19 cellular contexts compared by ENCODE assay signal in genomic region chr14:64943556-64943955, GRCh38. TPM values are rescaled to one million over a fixed set of nuclear protein-coding genes. Genes with fewer than 3 reads are reported as not detected.
DNase-seq lines count a peak whose midpoint lies in the region; ATAC-seq and TF ChIP-seq lines count a peak whose summit lies in the region.
"Had no signal": no experiment of that assay in that cellular context is flagged by ENCODE, and none has a peak within 500 bp of the region (broad histone marks: within the 10 kb centered on the region; RNA-seq: fewer than 3 reads in every experiment).

No MANE protein-coding gene starts in this region.

- H3K36me3 ChIP-seq in BLaER1 (peaks cover 98% of the 10 kb centered on the region), left lung (peaks cover 0 to 54% of the 10 kb centered on the region in 2 donors)

- H3K9ac ChIP-seq in BLaER1 (no peak overlapping the region), H9 (ENCODE audit: extremely low read depth, insufficient read length, low read length) (no peak overlapping the region)

- H3K36me3 Mint-ChIP-seq in H9 (ENCODE audit: insufficient read depth in 1 of 3, low read depth in 3 of 3) = peaks cover 10 to 35% (median 26%) of the 10 kb centered on the region in 3 experiments
- H3K36me3 Mint-ChIP-seq in central memory CD8-positive, alpha-beta T cell (ENCODE audit: insufficient read depth) = peaks cover 4% of the 10 kb centered on the region
- H3K36me3 Mint-ChIP-seq in naive B cell = peaks cover 6 to 42% of the 10 kb centered on the region in 2 donors

- H3K4me3 Mint-ChIP-seq in H9 (no peak overlapping the region), naive B cell (peak overlapping the region in 1 of 8 donors; percentile 63)
- no peak overlapping the region for H3K4me3 Mint-ChIP-seq in central memory CD8-positive, alpha-beta T cell
- H3K4me3 Mint-ChIP-seq: nephron progenitor cell, T-cell had no signal

- H3K79me2 ChIP-seq in H9 (ENCODE audit: insufficient read depth, low read length) = no peaks in the 10 kb centered on the region

- H4K20me1 ChIP-seq in BLaER1 = peaks cover 69% of the 10 kb centered on the region
- no peaks in the 10 kb centered on the region for H4K20me1 ChIP-seq in H9 (ENCODE audit: control insufficient read depth, insufficient read depth, insufficient read length)

- no peak for ATAC-seq in central memory CD8-positive, alpha-beta T cell (replicated peaks; ENCODE audit: extremely low read depth, poor library complexity, severe bottlenecking)
- ATAC-seq in naive B cell (ENCODE audit: low read depth in 2 of 2) (no peak), left lung (no peak)
- ATAC-seq: lower lobe of right lung, T-cell had no signal

- H3K18ac ChIP-seq in H9 (ENCODE audit: insufficient read length, low read depth, low read length) = no peak overlapping the region

- peak overlapping the region; percentile 31 for H3K4me2 ChIP-seq in BLaER1
- no peak overlapping the region for H3K4me2 ChIP-seq in H9 (ENCODE audit: insufficient read depth, insufficient read length, low read length)

- H2BK15ac ChIP-seq in H9 (ENCODE audit: low read depth, low read length) = no peak overlapping the region

- H2AFZ ChIP-seq in H9 (ENCODE audit: low read length) = no peak overlapping the region

- H3K9me3 Mint-ChIP-seq in H9 (no peaks in the 10 kb centered on the region), naive B cell (no peaks in the 10 kb centered on the region)
- H3K9me3 Mint-ChIP-seq in central memory CD8-positive, alpha-beta T cell = no peaks in the 10 kb centered on the region
- H3K9me3 Mint-ChIP-seq: nephron progenitor cell, T-cell, type B pancreatic cell had no signal

- no peak overlapping the region for H4K8ac ChIP-seq in H9 (replicated peaks; ENCODE audit: insufficient read length, low read depth, low read length)

- H3K4me1 Mint-ChIP-seq in H9 = peaks cover 24 to 27% of the 10 kb centered on the region in 2 experiments
- peaks cover 57% of the 10 kb centered on the region for H3K4me1 Mint-ChIP-seq in central memory CD8-positive, alpha-beta T cell
- H3K4me1 Mint-ChIP-seq in naive B cell = peaks cover 29 to 40% (median 36%) of the 10 kb centered on the region in 3 donors

- no CpG with 5 or more reads among the region's 6 CpGs for WGBS in H9 (ENCODE audit: extremely low coverage, insufficient read length, low lambda C conversion rate)

- no peak overlapping the region for H3K4ac ChIP-seq in H9 (ENCODE audit: low read depth, low read length)

- no peak overlapping the region for H3T11ph ChIP-seq in H9 (ENCODE audit: low read length)

- H3K9me3 ChIP-seq in BLaER1 (no peaks in the 10 kb centered on the region), H9 (ENCODE audit: control insufficient read depth, low read depth, low read length) (no peaks in the 10 kb centered on the region), left lung (no peaks in the 10 kb centered on the region)
- H3K9me3 ChIP-seq: lower lobe of right lung had no signal

- H2BK20ac ChIP-seq in H9 (ENCODE audit: low read depth, low read length, poor library complexity, severe bottlenecking) = no peak overlapping the region

- H3K27me3 Mint-ChIP-seq in H9 (ENCODE audit: low read depth) (no peaks in the 10 kb centered on the region), naive B cell (no peaks in the 10 kb centered on the region)
- no peaks in the 10 kb centered on the region for H3K27me3 Mint-ChIP-seq in central memory CD8-positive, alpha-beta T cell
- H3K27me3 Mint-ChIP-seq: T-cell, type B pancreatic cell had no signal

- TF ChIP-seq CTCF in H9 (conservative IDR thresholded peaks at IDR 0.05) (no peak), left lung (IDR thresholded peaks at IDR 0.05) (no peak)

- H3K14ac ChIP-seq in H9 (ENCODE audit: insufficient read depth, low read length) = no peak overlapping the region; the same call in 1 of the 2 replicates

- no peak for DNase-seq in H9
- no peak for DNase-seq in central memory CD8-positive, alpha-beta T cell (ENCODE audit: low spot score in 2 of 2)
- DNase-seq in naive B cell = no peak
- DNase-seq in mesenteric fat pad (ENCODE audit: low spot score) = no peak
- DNase-seq in AML-193 (lab: John Stamatoyannopoulos, UW) = no peak
- no peak for DNase-seq in NCI-H1930 (lab: John Stamatoyannopoulos, UW)
- no peak for DNase-seq in left lung
- DNase-seq: activated CD4-positive, alpha-beta T cell treated with anti-CD3 and anti-CD28 coated beads for 1 hour; activated effector memory CD4-positive, alpha-beta T cell treated with Interleukin-2 at 50 U/mL for 16 hours; DMS79; lower lobe of right lung; nephron progenitor cell; T-cell had no signal

- H4K5ac ChIP-seq in H9 (ENCODE audit: insufficient read length, low read depth, low read length) = no peak overlapping the region

- H3K27me3 ChIP-seq in BLaER1 = no peaks in the 10 kb centered on the region
- H3K27me3 ChIP-seq in H9 (ENCODE audit: insufficient read depth, low read length) = no peaks in the 10 kb centered on the region
- no peaks in the 10 kb centered on the region for H3K27me3 ChIP-seq in left lung

- H3K56ac ChIP-seq in H9 (ENCODE audit: insufficient read length, low read depth, low read length) = no peak overlapping the region

- H2BK120ac ChIP-seq in H9 (ENCODE audit: low read depth, low read length, poor library complexity, severe bottlenecking) = no peak overlapping the region

- H3K79me1 ChIP-seq in H9 (ENCODE audit: insufficient read depth, low read depth, low read length, poor library complexity, severe bottlenecking) = no peaks in the 10 kb centered on the region

- no peak overlapping the region for H3K23ac ChIP-seq in H9 (ENCODE audit: insufficient read length, low read depth, low read length)

- no peak overlapping the region for H2AK5ac ChIP-seq in H9 (ENCODE audit: insufficient read length, low read length)

- H2BK5ac ChIP-seq in H9 (ENCODE audit: insufficient read length, low read length) = no peak overlapping the region

- H3K4me3 ChIP-seq in BLaER1 = no peak overlapping the region
- no peak overlapping the region for H3K4me3 ChIP-seq in left lung
- H3K4me3 ChIP-seq: lower lobe of right lung had no signal

- no peaks in the 10 kb centered on the region for H3K23me2 ChIP-seq in H9 (ENCODE audit: insufficient read length, low read depth, low read length, poor library complexity, severe bottlenecking)

- H3K4me1 ChIP-seq in BLaER1 (peaks cover 31% of the 10 kb centered on the region), H9 (ENCODE audit: insufficient read depth, low read length) (peaks cover 2% of the 10 kb centered on the region; the same call in 1 of the 2 replicates), left lung (peaks cover 0 to 24% of the 10 kb centered on the region in 2 donors)
- H3K4me1 ChIP-seq: lower lobe of right lung had no signal

- intact Hi-C loops in left lung (cut with DNase I) = no loop called here

- no peak overlapping the region for H2BK12ac ChIP-seq in H9 (ENCODE audit: insufficient read length, low read depth, low read length)

- H3K27ac ChIP-seq in BLaER1 = peak overlapping the region; percentile 31; the same call in 1 of the 2 replicates
- no peak overlapping the region for H3K27ac ChIP-seq in H9 (ENCODE audit: insufficient read length, low read depth, low read length)
- H3K27ac ChIP-seq in left lung = no peak overlapping the region
- H3K27ac ChIP-seq: lower lobe of right lung, RWPE1 had no signal

- no peak overlapping the region for H4K91ac ChIP-seq in H9 (ENCODE audit: insufficient read length, low read depth, low read length)

- H3K27ac Mint-ChIP-seq in H9 (0 out of 7 replicates have a peak overlapping the region, but pooled peaks of 2 of the 3 experiments have one; percentile 3 to 31), naive B cell (peak overlapping the region; percentile 39 to 81 (median 78))
- peak overlapping the region; percentile 64 for H3K27ac Mint-ChIP-seq in central memory CD8-positive, alpha-beta T cell (ENCODE audit: low read depth)

RNA-seq across cellular contexts. Expression of gene GPX2, which starts 1.0 kb away (rescaled TPM):
- total RNA-seq in H9 (2021) (0.79 TPM in 1 of 2 replicates, not detected in the other), mesenteric fat pad (not detected), left lung (1 to 10 TPM in 1 of 2 donors, under 1 TPM in 1; 0.82 to 2.8 TPM)
- polyA plus RNA-seq in naive B cell (ENCODE audit: low read depth in 6 of 6) = not detected
- total RNA-seq: dermis microvascular lymphatic vessel endothelial cell, HT1080, lower lobe of right lung, MCF 10A had no signal

RNA-seq across cellular contexts. Expression of gene RAB15, which starts 28.6 kb away (rescaled TPM):
- total RNA-seq in H9 (2021) (53.7 and 54.3 TPM in 2 replicates), mesenteric fat pad (3.2 TPM), left lung (10 to 100 TPM; 21.8 to 36.6 TPM)
- polyA plus RNA-seq in naive B cell (ENCODE audit: low read depth in 6 of 6) = 1 to 10 TPM in 1 of 6 donors, under 1 TPM in 5; 0.25 to 1.9 (median 0.94) TPM

RNA-seq across cellular contexts. Expression of gene CHURC1, which starts 29.3 kb away (rescaled TPM):
- total RNA-seq in H9 (2021) (49.5 and 58.7 TPM in 2 replicates), mesenteric fat pad (53.4 TPM), left lung (10 to 100 TPM; 58.7 to 59.1 TPM)
- polyA plus RNA-seq in naive B cell (ENCODE audit: low read depth in 6 of 6) = 100 to 1,000 TPM; 101 to 151 (median 133) TPM

RNA-seq across cellular contexts. Expression of gene FNTB, which starts 43.1 kb away (rescaled TPM):
- total RNA-seq in H9 (2021) = 17.4 and 20.7 TPM in 2 replicates
- polyA plus RNA-seq in naive B cell (ENCODE audit: low read depth in 6 of 6) = 1 to 10 TPM; 1.6 to 3.6 (median 2.3) TPM
- total RNA-seq in mesenteric fat pad = 16.1 TPM
- total RNA-seq in left lung = 10 to 100 TPM; 16.6 to 19.3 TPM

Comparison
In these comparisons a context has a peak if more than half of its experiments do, and no peak if none do; other contexts are left out.
1. H3K27ac Mint-ChIP-seq: peak in every context shown above with its lines; median percentile 78 in naive B cell; 64 in central memory CD8-positive, alpha-beta T cell; 17 in H9.